ENCODE assay signal across 18 cellular contexts in genomic region chr7:135943266-135943889, GRCh38. TPM values are rescaled to one million over a fixed set of nuclear protein-coding genes. Genes with fewer than 3 reads are reported as not detected.
DNase-seq lines count a peak whose midpoint lies in the region; ATAC-seq and TF ChIP-seq lines count a peak whose summit lies in the region.
"Had no signal": no experiment of that assay in that cellular context is flagged by ENCODE, and none has a peak within 500 bp of the region (broad histone marks: within the 10 kb centered on the region; RNA-seq: fewer than 3 reads in every experiment).

No MANE protein-coding gene starts in this region.

- DNase-seq in GM23338 (ENCODE audit: low spot score) (peak; percentile 8), PC-9 (no peak), glomerular endothelial cell (ENCODE audit: extremely low read depth, low read depth, low spot score) (peak; percentile 36), HCEC 1CT (no peak), NCI-H1105 treated with DMSO at 0.1 percent for 48 hours (lab: John Stamatoyannopoulos, UW) (no peak), SKM-1 (lab: John Stamatoyannopoulos, UW; ENCODE audit: unreplicated experiment) (no peak)
- no peak for DNase-seq in activated T-helper 1 cell treated with anti-CD3 and anti-CD28 coated beads, Interleukin-12 subunit alpha, Interleukin-12 subunit beta, Interleukin-2, Interleukin-4 antibody, amounts not matched to agents 30 ng/mL and 10 ng/mL and 1 ng/mL, durations not matched to agents 14 hours and 24 hours and 36 hours (ENCODE audit: low spot score)
- DNase-seq: activated CD8-positive, alpha-beta memory T cell treated with anti-CD3 and anti-CD28 coated beads, Interleukin-2, amount 50 U/mL, for 48 hours; activated naive CD4-positive, alpha-beta T cell treated with anti-CD3 and anti-CD28 coated beads, Interleukin-2, amount 50 U/mL, for 16 hours; caudate nucleus; gastrocnemius medialis; NCI-H187; NCI-H524 treated with DMSO at 0.1 percent for 48 hours; sigmoid colon; T-cell; thyroid gland had no signal

- no peaks in the 10 kb centered on the region for H3K27me3 ChIP-seq in BLaER1 treated with 17β-estradiol and CSF1 and Interleukin-3, amounts not matched to agents 10 nM and 100 nM
- H3K27me3 ChIP-seq in GM23338 (ENCODE audit: insufficient read depth): no peaks in the 10 kb centered on the region
- H3K27me3 ChIP-seq in PC-9 (ENCODE audit: insufficient read depth, low read depth): no peaks in the 10 kb centered on the region
- H3K27me3 ChIP-seq: gastrocnemius medialis, neutrophil, sigmoid colon, thyroid gland had no signal

- peak overlapping the region; percentile 91 for H3K27ac Mint-ChIP-seq in GM23338
- no peak overlapping the region for H3K27ac Mint-ChIP-seq in activated T-helper 1 cell treated with anti-CD3 and anti-CD28 coated beads, Interleukin-12 subunit alpha, Interleukin-12 subunit beta, Interleukin-2, Interleukin-4 antibody, amounts not matched to agents 30 ng/mL and 10 ng/mL and 1 ng/mL, durations not matched to agents 14 hours and 24 hours and 36 hours
- H3K27ac Mint-ChIP-seq: T-cell had no signal

- H3K9me3 Mint-ChIP-seq in GM23338: no peaks in the 10 kb centered on the region
- no peaks in the 10 kb centered on the region for H3K9me3 Mint-ChIP-seq in activated T-helper 1 cell treated with anti-CD3 and anti-CD28 coated beads, Interleukin-12 subunit alpha, Interleukin-12 subunit beta, Interleukin-2, Interleukin-4 antibody, amounts not matched to agents 30 ng/mL and 10 ng/mL and 1 ng/mL, durations not matched to agents 14 hours and 24 hours and 36 hours
- H3K9me3 Mint-ChIP-seq: T-cell had no signal

- no peak overlapping the region for H3K4me3 ChIP-seq in BLaER1 treated with 17β-estradiol and CSF1 and Interleukin-3, amounts not matched to agents 10 nM and 100 nM
- H3K4me3 ChIP-seq in GM23338: no peak overlapping the region
- no peak overlapping the region for H3K4me3 ChIP-seq in PC-9
- H3K4me3 ChIP-seq: gastrocnemius medialis, sigmoid colon, thyroid gland had no signal

- peaks cover 44% of the 10 kb centered on the region for H3K79me2 ChIP-seq in GM23338 (replicated peaks; ENCODE audit: insufficient read depth)
- peaks cover 49% of the 10 kb centered on the region for H3K79me2 ChIP-seq in PC-9 (ENCODE audit: low read depth)

- intact Hi-C loops in PC-9 (cut with micrococcal nuclease; ENCODE audit: unreplicated experiment): no loop called here
- intact Hi-C loops in activated T-helper 1 cell treated with anti-CD3 and anti-CD28 coated beads, Interleukin-12 subunit alpha, Interleukin-12 subunit beta, Interleukin-2, Interleukin-4 antibody, amounts not matched to agents 30 ng/mL and 10 ng/mL and 1 ng/mL, durations not matched to agents 14 hours and 24 hours and 36 hours (cut with micrococcal nuclease): no loop called here

- POLR2A ChIA-PET in PC-9 (lab: Charles Lee; ENCODE audit: unreplicated experiment): no interaction called here

- no peak overlapping the region for H3K4me3 Mint-ChIP-seq in GM23338
- no peak overlapping the region for H3K4me3 Mint-ChIP-seq in activated T-helper 1 cell treated with anti-CD3 and anti-CD28 coated beads, Interleukin-12 subunit alpha, Interleukin-12 subunit beta, Interleukin-2, Interleukin-4 antibody, amounts not matched to agents 30 ng/mL and 10 ng/mL and 1 ng/mL, durations not matched to agents 14 hours and 24 hours and 36 hours
- H3K4me3 Mint-ChIP-seq: T-cell had no signal

- CTCF ChIA-PET in PC-9 (lab: Charles Lee): no interaction called here

- BruUV-seq in PC-9 (replicated peaks; lab: Mats Ljungman, UMichigan): no TSS peak

- TF ChIP-seq CTCF in GM23338 (conservative IDR thresholded peaks at IDR 0.05; ENCODE audit: low read depth in 2 of 2) (no peak), PC-9 (conservative IDR thresholded peaks at IDR 0.05) (no peak)

- no peaks in the 10 kb centered on the region for H3K9me3 ChIP-seq in BLaER1 treated with 17β-estradiol and CSF1 and Interleukin-3, amounts not matched to agents 10 nM and 100 nM (replicated peaks in 1 of 11)
- no peaks in the 10 kb centered on the region for H3K9me3 ChIP-seq in PC-9 (ENCODE audit: insufficient read depth, low read depth)
- H3K9me3 ChIP-seq: gastrocnemius medialis, neutrophil, sigmoid colon, thyroid gland had no signal

- peak overlapping the region in 3 of 11 experiments; percentile 19 to 40 (median 32); a peak in 2 of 22 replicates for H3K27ac ChIP-seq in BLaER1 treated with 17β-estradiol and CSF1 and Interleukin-3, amounts not matched to agents 10 nM and 100 nM
- 0 out of 2 replicates have a peak overlapping the region, but pooled peaks have one; percentile 5 for H3K27ac ChIP-seq in GM23338 (ENCODE audit: low read depth)
- 0 out of 2 replicates have a peak overlapping the region, but pooled peaks have one; percentile 0 for H3K27ac ChIP-seq in PC-9
- H3K27ac ChIP-seq: gastrocnemius medialis, neutrophil, sigmoid colon, thyroid gland had no signal

- no peaks in the 10 kb centered on the region for H3F3A ChIP-seq in GM23338 (replicated peaks; ENCODE audit: low read depth)
- peaks cover 4% of the 10 kb centered on the region; the same call in 1 of the 2 replicates for H3F3A ChIP-seq in PC-9 (ENCODE audit: insufficient read depth, low read depth)

- H3K4me1 Mint-ChIP-seq in GM23338: peaks cover 32% of the 10 kb centered on the region
- H3K4me1 Mint-ChIP-seq in activated T-helper 1 cell treated with anti-CD3 and anti-CD28 coated beads, Interleukin-12 subunit alpha, Interleukin-12 subunit beta, Interleukin-2, Interleukin-4 antibody, amounts not matched to agents 30 ng/mL and 10 ng/mL and 1 ng/mL, durations not matched to agents 14 hours and 24 hours and 36 hours (ENCODE audit: low read depth): peaks cover 22% of the 10 kb centered on the region

- H3K4me1 ChIP-seq in BLaER1 treated with 17β-estradiol and CSF1 and Interleukin-3, amounts not matched to agents 10 nM and 100 nM: peaks cover 0 to 28% (median 10%) of the 10 kb centered on the region in 10 experiments; a peak in 12 of 20 replicates
- H3K4me1 ChIP-seq in GM23338 (ENCODE audit: insufficient read depth) (peaks cover 26% of the 10 kb centered on the region), PC-9 (replicated peaks; ENCODE audit: insufficient read depth) (no peaks in the 10 kb centered on the region)

- no peak overlapping the region for H3K9ac ChIP-seq in BLaER1 treated with 17β-estradiol and CSF1 and Interleukin-3, amounts not matched to agents 10 nM and 100 nM

- no peaks in the 10 kb centered on the region for H3K9me2 ChIP-seq in GM23338 (ENCODE audit: insufficient read depth)
- no peaks in the 10 kb centered on the region for H3K9me2 ChIP-seq in PC-9 (ENCODE audit: insufficient read depth)

- peaks cover 51 to 87% (median 71%) of the 10 kb centered on the region in 11 experiments for H3K36me3 ChIP-seq in BLaER1 treated with 17β-estradiol and CSF1 and Interleukin-3, amounts not matched to agents 10 nM and 100 nM
- peaks cover 3% of the 10 kb centered on the region; the same call in 1 of the 2 replicates for H3K36me3 ChIP-seq in GM23338 (ENCODE audit: insufficient read depth)
- peaks cover 14% of the 10 kb centered on the region; the same call in 1 of the 2 replicates for H3K36me3 ChIP-seq in PC-9 (ENCODE audit: low read depth)
- H3K36me3 ChIP-seq: gastrocnemius medialis, sigmoid colon, thyroid gland had no signal

- H3K36me3 Mint-ChIP-seq in GM23338 (ENCODE audit: low read depth): no peaks in the 10 kb centered on the region
- H3K36me3 Mint-ChIP-seq in activated T-helper 1 cell treated with anti-CD3 and anti-CD28 coated beads, Interleukin-12 subunit alpha, Interleukin-12 subunit beta, Interleukin-2, Interleukin-4 antibody, amounts not matched to agents 30 ng/mL and 10 ng/mL and 1 ng/mL, durations not matched to agents 14 hours and 24 hours and 36 hours (ENCODE audit: low read depth): peaks cover 15% of the 10 kb centered on the region

- no peaks in the 10 kb centered on the region for H3K27me3 Mint-ChIP-seq in GM23338 (ENCODE audit: insufficient read depth, low read depth, poor library complexity)
- H3K27me3 Mint-ChIP-seq in activated T-helper 1 cell treated with anti-CD3 and anti-CD28 coated beads, Interleukin-12 subunit alpha, Interleukin-12 subunit beta, Interleukin-2, Interleukin-4 antibody, amounts not matched to agents 30 ng/mL and 10 ng/mL and 1 ng/mL, durations not matched to agents 14 hours and 24 hours and 36 hours (ENCODE audit: insufficient read depth): no peaks in the 10 kb centered on the region
- H3K27me3 Mint-ChIP-seq: T-cell had no signal

- no peak for ATAC-seq in GM23338
- ATAC-seq: gastrocnemius medialis, T-cell had no signal

- peaks cover 18 to 99% (median 55%) of the 10 kb centered on the region in 11 experiments; a peak in 19 of 22 replicates for H4K20me1 ChIP-seq in BLaER1 treated with 17β-estradiol and CSF1 and Interleukin-3, amounts not matched to agents 10 nM and 100 nM
- H4K20me1 ChIP-seq in GM23338 (replicated peaks; ENCODE audit: insufficient read depth) (no peaks in the 10 kb centered on the region), PC-9 (ENCODE audit: insufficient read depth) (peaks cover 21% of the 10 kb centered on the region)

- peak overlapping the region in 6 of 11 experiments; percentile 9 to 61 (median 16); a peak in 9 of 22 replicates for H3K4me2 ChIP-seq in BLaER1 treated with 17β-estradiol and CSF1 and Interleukin-3, amounts not matched to agents 10 nM and 100 nM
- H3K4me2 ChIP-seq in GM23338 (0 out of 2 replicates have a peak overlapping the region, but pooled peaks have one; percentile 18), PC-9 (no peak overlapping the region)

- H2AFZ ChIP-seq in GM23338: no peak overlapping the region
- H2AFZ ChIP-seq in PC-9: no peak overlapping the region

RNA-seq across cellular contexts. Expression of gene MTPN, which starts 33.8 kb away (rescaled TPM):
- 90.3 and 100 TPM in 2 replicates for total RNA-seq in GM23338 (2014; rRNA removed; shearing (Covaris generic))
- 83.7 and 87.7 TPM in 2 replicates for polyA plus RNA-seq in GM23338 (2016; fragmentation: Nextera tagmentation; extraction: Ambion mirVana)
- total RNA-seq in PC-9 (2021): 181 and 212 TPM in 2 replicates
- total RNA-seq in glomerular endothelial cell: 148 and 166 TPM in 2 replicates
- total RNA-seq in activated T-helper 1 cell treated with anti-CD3 and anti-CD28 coated beads, Interleukin-12 subunit alpha, Interleukin-12 subunit beta, Interleukin-2, Interleukin-4 antibody, amounts not matched to agents 30 ng/mL and 10 ng/mL and 1 ng/mL, durations not matched to agents 14 hours and 24 hours and 36 hours: 117 and 119 TPM in 2 replicates

Comparison
In these comparisons a context has a peak if more than half of its experiments do, and no peak if none do; other contexts are left out.
1. DNase-seq: peak in GM23338 (single experiment) and glomerular endothelial cell (single experiment); none in PC-9 (0 of 2), HCEC 1CT (single experiment), NCI-H1105 treated with DMSO at 0.1 percent for 48 hours (single experiment), activated T-helper 1 cell treated with anti-CD3 and anti-CD28 coated beads, Interleukin-12 subunit alpha, Interleukin-12 subunit beta, Interleukin-2, Interleukin-4 antibody, amounts not matched to agents 30 ng/mL and 10 ng/mL and 1 ng/mL, durations not matched to agents 14 hours and 24 hours and 36 hours (single experiment) and SKM-1 (single experiment).